26 cellular contexts compared by ENCODE assay signal in genomic region chr19:43743059-43743458, GRCh38. TPM values are rescaled to one million over a fixed set of nuclear protein-coding genes. Genes with fewer than 3 reads are reported as not detected.
DNase-seq lines count a peak whose midpoint lies in the region; ATAC-seq and TF ChIP-seq lines count a peak whose summit lies in the region.
"Had no signal": no experiment of that assay in that cellular context is flagged by ENCODE, and none has a peak within 500 bp of the region (broad histone marks: within the 10 kb centered on the region; RNA-seq: fewer than 3 reads in every experiment).

No MANE protein-coding gene starts in this region.

- peak overlapping the region; percentile 86 for H3K27ac Mint-ChIP-seq in HFFc6
- H3K27ac Mint-ChIP-seq: activated naive CD8-positive, alpha-beta T cell treated with anti-CD3 and anti-CD28 coated beads, Interleukin-2, amount 10 ng/mL, durations not matched to agents 7 days and 5 days; activated T-helper 2 cell treated with anti-CD3 and anti-CD28 coated beads, Interferon-gamma antibody, Interleukin-2, Interleukin-4, amounts not matched to agents 10 μg/mL and 5 μg/mL and 100 μg/mL, durations not matched to agents 14 hours and 24 hours and 36 hours; B cell; IgD-negative memory B cell had no signal

- CTCF ChIA-PET in GM10248 (lab: Yijun Ruan, JAX) = interaction anchor here (0.9 to 7.7 kb wide), 5 partner anchors 8 to 74 kb away, joined by 3 to 67 read pairs (median 3); partner anchors contain the start of gene SMG9

- no peak overlapping the region for H3K4me3 Mint-ChIP-seq in HFFc6
- H3K4me3 Mint-ChIP-seq: activated naive CD8-positive, alpha-beta T cell treated with anti-CD3 and anti-CD28 coated beads, Interleukin-2, amount 10 ng/mL, durations not matched to agents 7 days and 5 days; B cell; IgD-negative memory B cell; naive B cell had no signal

- no peak overlapping the region for H3K4me3 ChIP-seq in AG10803 (ENCODE audit: low read length)
- no peak overlapping the region for H3K4me3 ChIP-seq in choroid plexus epithelial cell (ENCODE audit: low read depth, low read length)
- H3K4me3 ChIP-seq in retinal pigment epithelial cell (ENCODE audit: low read length) = no peak overlapping the region
- H3K4me3 ChIP-seq: tibial artery had no signal

- H3K36me3 Mint-ChIP-seq in HFFc6 (ENCODE audit: low read depth) = peaks cover 39% of the 10 kb centered on the region

- peak; percentile 55 for DNase-seq in AG10803 (ENCODE audit: low read depth)
- peak; percentile 87 for DNase-seq in HFFc6
- peak; percentile 81 for DNase-seq in choroid plexus epithelial cell (ENCODE audit: low read depth)
- peak; percentile 7 for DNase-seq in retinal pigment epithelial cell (ENCODE audit: low read depth)
- no peak for DNase-seq in GM10248 (ENCODE audit: extremely low spot score)
- no peak for DNase-seq in NCI-H2107 (lab: John Stamatoyannopoulos, UW)
- DNase-seq: activated CD4-positive, alpha-beta T cell treated with anti-CD3 and anti-CD28 coated beads for 4 hours; activated naive CD8-positive, alpha-beta T cell treated with anti-CD3 and anti-CD28 coated beads, Interleukin-2, amount 10 ng/mL, durations not matched to agents 7 days and 5 days; dermis blood vessel endothelial cell; DMS79; foreskin keratinocyte; hypothalamus; MM.1S; naive B cell; NCI-H146; NCI-H2171; NCI-H69; SW 1271; tibial artery had no signal

- H3K9me3 Mint-ChIP-seq in HFFc6 = no peaks in the 10 kb centered on the region
- H3K9me3 Mint-ChIP-seq: activated naive CD8-positive, alpha-beta T cell treated with anti-CD3 and anti-CD28 coated beads, Interleukin-2, amount 10 ng/mL, durations not matched to agents 7 days and 5 days; activated T-helper 2 cell treated with anti-CD3 and anti-CD28 coated beads, Interferon-gamma antibody, Interleukin-2, Interleukin-4, amounts not matched to agents 10 μg/mL and 5 μg/mL and 100 μg/mL, durations not matched to agents 14 hours and 24 hours and 36 hours; IgD-negative memory B cell; naive B cell had no signal

- no peaks in the 10 kb centered on the region; the same call in 1 of the 2 replicates for H3K27me3 Mint-ChIP-seq in HFFc6 (ENCODE audit: insufficient read depth)
- H3K27me3 Mint-ChIP-seq: activated naive CD8-positive, alpha-beta T cell treated with anti-CD3 and anti-CD28 coated beads, Interleukin-2, amount 10 ng/mL, durations not matched to agents 7 days and 5 days; B cell; IgD-negative memory B cell; naive B cell had no signal

- TF ChIP-seq CTCF in AG10803 (conservative IDR thresholded peaks at IDR 0.05; ENCODE audit: low read length) = no peak
- no peak for TF ChIP-seq CTCF in HFFc6 (IDR thresholded peaks at IDR 0.05)
- no peak for TF ChIP-seq CTCF in choroid plexus epithelial cell (conservative IDR thresholded peaks at IDR 0.05; ENCODE audit: low read depth, low read length)
- TF ChIP-seq CTCF in retinal pigment epithelial cell (conservative IDR thresholded peaks at IDR 0.05; ENCODE audit: low read depth, low read length) = no peak
- no peak for TF ChIP-seq CTCF in GM10248 (IDR thresholded peaks at IDR 0.05; ENCODE audit: control extremely low read depth, extremely low read depth, low read depth, missing control alignments)

- POLR2A ChIA-PET in GM10248 (lab: Yijun Ruan, JAX) = no interaction called here

- no peak for ATAC-seq in HG02884 (IDR thresholded peaks at IDR 0.05; ENCODE audit: unreplicated experiment)
- ATAC-seq: foreskin keratinocyte, Right ventricle myocardium inferior, sciatic nerve had no signal

- H3K4me1 Mint-ChIP-seq in HFFc6 (ENCODE audit: low read depth) = peaks cover 47% of the 10 kb centered on the region

RNA-seq across cellular contexts. Expression of gene SMG9, which starts 11.7 kb away (rescaled TPM):
- total RNA-seq in HFFc6 (2021; fragmentation: NEBNext Ultra II Directional; extraction: Animal tissue kit (Norgen Biotek cat#: 25700)) = 10 to 100 TPM; 29.8 to 39.4 (median 32.0) TPM

RNA-seq across cellular contexts. Expression of gene IRGC, which starts 27.2 kb away (rescaled TPM):
- not detected for total RNA-seq in HFFc6 (2021; fragmentation: NEBNext Ultra II Directional; extraction: Animal tissue kit (Norgen Biotek cat#: 25700))
- total RNA-seq: activated naive CD8-positive, alpha-beta T cell treated with anti-CD3 and anti-CD28 coated beads, Interleukin-2, amount 10 ng/mL, durations not matched to agents 7 days and 5 days; activated T-helper 2 cell treated with anti-CD3 and anti-CD28 coated beads, Interferon-gamma antibody, Interleukin-2, Interleukin-4, amounts not matched to agents 10 μg/mL and 5 μg/mL and 100 μg/mL, durations not matched to agents 14 hours and 24 hours and 36 hours; B cell; dermis blood vessel endothelial cell; foreskin keratinocyte; kidney epithelial cell; Right ventricle myocardium inferior; sciatic nerve had no signal

RNA-seq across cellular contexts. Expression of gene KCNN4, which starts 37.7 kb away (rescaled TPM):
- total RNA-seq in HFFc6 (2021; fragmentation: NEBNext Ultra II Directional; extraction: Animal tissue kit (Norgen Biotek cat#: 25700)) = 1 to 10 TPM in 2 of 6 experiments, under 1 TPM in 4; 0.53 to 3.1 (median 0.81) TPM

RNA-seq across cellular contexts. Expression of gene LYPD5, which starts 59.2 kb away (rescaled TPM):
- total RNA-seq in HFFc6 (2021; fragmentation: NEBNext Ultra II Directional; extraction: Animal tissue kit (Norgen Biotek cat#: 25700)) = under 1 TPM in 5 of 6 experiments, not detected in 1; 0.11 to 0.81 (median 0.34) TPM
- total RNA-seq: B cell had no signal

Comparison
In these comparisons a context has a peak if more than half of its experiments do, and no peak if none do; other contexts are left out.
1. DNase-seq: peak in AG10803 (single experiment), HFFc6 (single experiment), choroid plexus epithelial cell (single experiment) and retinal pigment epithelial cell (single experiment); none in GM10248 (single experiment) and NCI-H2107 (single experiment).